11 cellular contexts compared by ENCODE assay signal in genomic region chrX:6184900-6185515, GRCh38. TPM values are rescaled to one million over a fixed set of nuclear protein-coding genes. Genes with fewer than 3 reads are reported as not detected.
DNase-seq lines count a peak whose midpoint lies in the region; ATAC-seq, FAIRE-seq and TF ChIP-seq lines count a peak whose summit lies in the region.
"Had no signal": no experiment of that assay in that cellular context is flagged by ENCODE, and none has a peak within 500 bp of the region (broad histone marks: within the 10 kb centered on the region; RNA-seq: fewer than 3 reads in every experiment).

No MANE protein-coding gene starts in this region.

- H3K4me1 ChIP-seq in MM.1S (ENCODE audit: low read length) (peaks cover 14% of the 10 kb centered on the region), mesendoderm (ENCODE audit: control insufficient read depth, low read depth, low read length) (no peaks in the 10 kb centered on the region)
- H3K4me1 ChIP-seq: SJCRH30 had no signal

- H2AFZ ChIP-seq in MM.1S (ENCODE audit: low read length): no peak overlapping the region

- H3K27me3 Mint-ChIP-seq in nephron (ENCODE audit: low read depth): no peaks in the 10 kb centered on the region

- H2BK15ac ChIP-seq in mesendoderm (replicated peaks; ENCODE audit: low read depth): no peak overlapping the region

- TF ChIP-seq CTCF in MM.1S (IDR thresholded peaks at IDR 0.05; ENCODE audit: low read length): no peak
- TF ChIP-seq CTCF in nephron (IDR thresholded peaks at IDR 0.05; ENCODE audit: unreplicated experiment in 3 of 3): no peak

- FAIRE-seq in GM19239 (lab: Jason Lieb, UNC): peak; percentile 87

- no peak overlapping the region for H3K4me3 Mint-ChIP-seq in nephron

- DNase-seq in GM19239 (ENCODE audit: insufficient read length, low spot score) (peak; percentile 14), MM.1S (peak; percentile 63), SIG-M5 treated with dmso at 0.1 percent for 504 hours (lab: John Stamatoyannopoulos, UW; ENCODE audit: unreplicated experiment) (no peak), mesendoderm (no peak), D341Med (ENCODE audit: low spot score) (no peak)
- DNase-seq: activated CD8-positive, alpha-beta memory T cell treated with anti-CD3 and anti-CD28 coated beads, Interleukin-2, amount 50 U/mL, for 48 hours; KG1; midbrain; SJCRH30 had no signal

- H3K23ac ChIP-seq in mesendoderm (ENCODE audit: low read length): no peak overlapping the region

- no peak overlapping the region for H4K8ac ChIP-seq in mesendoderm (ENCODE audit: low read depth, low read length)

- H2BK5ac ChIP-seq in mesendoderm (ENCODE audit: low read length): no peak overlapping the region

- H3K4ac ChIP-seq in mesendoderm (ENCODE audit: low read depth, low read length): no peak overlapping the region

- no peaks in the 10 kb centered on the region for H3K9me2 ChIP-seq in MM.1S (replicated peaks; ENCODE audit: insufficient read depth, low read length)

- no peaks in the 10 kb centered on the region for H3K79me1 ChIP-seq in mesendoderm (ENCODE audit: low read length)

- no CpG with 5 or more reads among the region's 4 CpGs for WGBS in mesendoderm (ENCODE audit: extremely low coverage, insufficient coverage, low lambda C conversion rate)

- H3K36me3 ChIP-seq in MM.1S (replicated peaks; ENCODE audit: insufficient read depth, low read length): no peaks in the 10 kb centered on the region
- H3K36me3 ChIP-seq in mesendoderm (ENCODE audit: control insufficient read depth, insufficient read depth, low read length): no peaks in the 10 kb centered on the region
- H3K36me3 ChIP-seq: SJCRH30 had no signal

- peak overlapping the region; percentile 32; the same call in 1 of the 2 replicates for H3K4me2 ChIP-seq in MM.1S (ENCODE audit: low read depth, low read length)
- no peak overlapping the region for H3K4me2 ChIP-seq in mesendoderm (ENCODE audit: low read length)

- H3K36me3 Mint-ChIP-seq in nephron (ENCODE audit: low read depth): peaks cover 6% of the 10 kb centered on the region

- peak; percentile 97 for ATAC-seq in HG02759 (IDR thresholded peaks at IDR 0.05; ENCODE audit: unreplicated experiment)

- no peaks in the 10 kb centered on the region for H3K9me3 ChIP-seq in MM.1S (replicated peaks; ENCODE audit: insufficient read depth, low read length)
- H3K9me3 ChIP-seq: SJCRH30 had no signal

- no peak overlapping the region for H3K4me3 ChIP-seq in MM.1S (ENCODE audit: low read length)
- H3K4me3 ChIP-seq in mesendoderm (ENCODE audit: low read length): no peak overlapping the region
- H3K4me3 ChIP-seq: SJCRH30 had no signal

- no peaks in the 10 kb centered on the region for H4K20me1 ChIP-seq in MM.1S (ENCODE audit: insufficient read depth, low read length)

- no peaks in the 10 kb centered on the region for H3F3A ChIP-seq in MM.1S (ENCODE audit: insufficient read depth, low read length)

- H3K27ac ChIP-seq in MM.1S (ENCODE audit: low read length) (peak overlapping the region; percentile 48; the same call in 1 of the 2 replicates), mesendoderm (ENCODE audit: low read depth, low read length) (no peak overlapping the region)
- H3K27ac ChIP-seq: SJCRH30 had no signal

- H3K27ac Mint-ChIP-seq in nephron: peak overlapping the region; percentile 72 to 84 (median 82)

- H3K18ac ChIP-seq in mesendoderm (ENCODE audit: low read length): no peak overlapping the region

- H3K79me2 ChIP-seq in MM.1S (ENCODE audit: low read length) (no peaks in the 10 kb centered on the region), mesendoderm (ENCODE audit: control insufficient read depth, insufficient read depth, low read length) (peaks cover 19% of the 10 kb centered on the region)

- H3K9ac ChIP-seq in MM.1S (ENCODE audit: low read length) (no peak overlapping the region), mesendoderm (ENCODE audit: low read length) (no peak overlapping the region)

- no peak overlapping the region for H4K5ac ChIP-seq in mesendoderm (ENCODE audit: low read length)

- no peak overlapping the region for H2BK120ac ChIP-seq in mesendoderm (ENCODE audit: low read depth, low read length)

- no peaks in the 10 kb centered on the region for H3K9me3 Mint-ChIP-seq in nephron

- peaks cover 14% of the 10 kb centered on the region for H3K4me1 Mint-ChIP-seq in nephron

- H3K27me3 ChIP-seq in MM.1S (replicated peaks; ENCODE audit: insufficient read depth, low read length) (no peaks in the 10 kb centered on the region), mesendoderm (ENCODE audit: insufficient read depth, low read length, poor library complexity) (no peaks in the 10 kb centered on the region)
- H3K27me3 ChIP-seq: SJCRH30 had no signal

- H2AK5ac ChIP-seq in mesendoderm (ENCODE audit: low read length): no peak overlapping the region

- H3K56ac ChIP-seq in mesendoderm (ENCODE audit: low read length): no peak overlapping the region

RNA-seq across cellular contexts. Expression of gene NLGN4X, which starts 43.7 kb away (rescaled TPM):
- polyA plus RNA-seq in mesendoderm (2013, experiment 1 of 2): 42.9 TPM
- polyA plus RNA-seq in mesendoderm (2013, experiment 2 of 2): 42.3 TPM

Comparison
In these comparisons a context has a peak if more than half of its experiments do, and no peak if none do; other contexts are left out.
1. DNase-seq: peak in GM19239 (single experiment) and MM.1S (single experiment); none in SIG-M5 treated with dmso at 0.1 percent for 504 hours (single experiment), mesendoderm (single experiment) and D341Med (single experiment).